Comparison of ENCODE assay signal across 12 cellular contexts in the genomic region with DNA sequence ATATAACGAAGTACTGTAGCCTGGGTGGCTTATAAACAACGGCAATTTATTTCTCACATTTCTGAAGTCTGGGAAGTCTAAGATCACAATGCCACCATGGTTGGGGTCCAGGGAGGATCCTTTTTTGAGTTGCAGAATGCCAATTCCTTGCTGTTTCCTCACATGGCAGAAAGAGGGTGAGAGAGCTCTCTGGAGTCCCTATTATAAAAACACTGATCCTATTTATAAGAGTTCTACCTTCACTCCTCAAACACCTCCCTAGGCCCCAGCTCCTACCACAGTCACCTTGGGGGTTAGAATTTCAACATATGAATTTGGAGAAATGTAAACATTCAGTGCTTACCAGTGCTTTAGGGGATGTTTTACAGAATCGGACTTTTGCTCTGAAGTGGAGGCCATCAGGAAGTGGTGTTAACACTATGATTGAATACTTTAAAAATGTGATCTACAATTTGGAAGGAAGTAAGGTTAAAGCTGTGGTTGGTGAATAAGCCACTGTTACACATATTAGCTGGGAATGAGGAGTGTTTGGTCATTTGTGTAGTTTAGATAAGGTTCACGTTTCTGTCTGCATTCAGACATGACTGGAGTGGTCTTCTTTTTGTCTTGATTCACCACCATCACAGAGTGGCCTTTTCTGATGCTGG.
DNase-seq lines count a peak whose midpoint lies in the region; TF ChIP-seq lines count a peak whose summit lies in the region.
"Had no signal": no experiment of that assay in that cellular context is flagged by ENCODE, and none has a peak within 500 bp of the region (broad histone marks: within the 10 kb centered on the region; RNA-seq: fewer than 3 reads in every experiment).

No MANE protein-coding gene starts in this region.

- peak overlapping the region; percentile 59 for H2AFZ ChIP-seq in ACC112 (ENCODE audit: low read length, unreplicated experiment)

- H3K4me3 ChIP-seq in ACC112 (ENCODE audit: low read depth, low read length) (0 out of 2 replicates have a peak overlapping the region, but pooled peaks have one; percentile 15), HFF-Myc (replicated peaks; ENCODE audit: low read depth, low read length) (no peak overlapping the region), astrocyte of the cerebellum (ENCODE audit: low read depth, low read length) (no peak overlapping the region), kidney epithelial cell (ENCODE audit: low read depth, low read length) (no peak overlapping the region)
- H3K4me3 ChIP-seq in effector memory CD4-positive, alpha-beta T cell (ENCODE audit: insufficient read depth, low read depth, low read length, poor library complexity, severe bottlenecking): no peak overlapping the region
- H3K4me3 ChIP-seq: psoas muscle had no signal

- H3K27me3 ChIP-seq in ACC112 (ENCODE audit: insufficient read depth, low read length) (peaks cover 5% of the 10 kb centered on the region; the same call in 1 of the 2 replicates), kidney epithelial cell (ENCODE audit: control insufficient read depth, insufficient read depth, low read length) (no peaks in the 10 kb centered on the region)
- no peaks in the 10 kb centered on the region for H3K27me3 ChIP-seq in effector memory CD4-positive, alpha-beta T cell (replicated peaks; ENCODE audit: control insufficient read depth, insufficient read depth, low read length, poor library complexity, severe bottlenecking)

- H3K36me3 ChIP-seq in ACC112 (ENCODE audit: insufficient read depth, low read length) (no peaks in the 10 kb centered on the region), kidney epithelial cell (ENCODE audit: control insufficient read depth, insufficient read depth, low read length) (no peaks in the 10 kb centered on the region)
- no peaks in the 10 kb centered on the region for H3K36me3 ChIP-seq in effector memory CD4-positive, alpha-beta T cell (ENCODE audit: control insufficient read depth, insufficient read depth, low read length)

- peaks cover 32% of the 10 kb centered on the region for H3K4me1 ChIP-seq in ACC112 (ENCODE audit: control insufficient read depth, insufficient read depth, low read length, unreplicated experiment)
- no peaks in the 10 kb centered on the region for H3K4me1 ChIP-seq in effector memory CD4-positive, alpha-beta T cell (ENCODE audit: control insufficient read depth, insufficient read depth, low read length, poor library complexity, severe bottlenecking)
- H3K4me1 ChIP-seq: psoas muscle had no signal

- H3K27ac ChIP-seq in ACC112 (ENCODE audit: low read depth, low read length): peak overlapping the region; percentile 67
- H3K27ac ChIP-seq in effector memory CD4-positive, alpha-beta T cell (ENCODE audit: insufficient read depth, low read length, poor library complexity, severe bottlenecking): no peak overlapping the region
- H3K27ac ChIP-seq: psoas muscle had no signal

- no peaks in the 10 kb centered on the region for H3K9me3 ChIP-seq in effector memory CD4-positive, alpha-beta T cell (ENCODE audit: control insufficient read depth, low read length)
- H3K9me3 ChIP-seq: psoas muscle had no signal

- H3K79me2 ChIP-seq in ACC112 (ENCODE audit: control insufficient read depth, insufficient read depth, low read length, unreplicated experiment): no peaks in the 10 kb centered on the region

- in situ Hi-C loops in astrocyte of the cerebellum (cut with HindIII; ENCODE audit: low sequenced_read_pairs): no loop called here

- DNase-seq in HFF-Myc (ENCODE audit: extremely low read depth, low read depth): peak; percentile 10
- peak; percentile 55 for DNase-seq in astrocyte of the cerebellum (ENCODE audit: low read depth)
- DNase-seq in kidney epithelial cell (ENCODE audit: low read depth): peak; percentile 74
- DNase-seq in NCI-H187 treated with DMSO at 0.1 percent for 48 hours (lab: John Stamatoyannopoulos, UW): no peak
- no peak for DNase-seq in effector memory CD4-positive, alpha-beta T cell
- no peak for DNase-seq in COLO668 (lab: John Stamatoyannopoulos, UW; ENCODE audit: unreplicated experiment)
- DNase-seq in amygdala (lab: John Stamatoyannopoulos, UW): no peak
- DNase-seq: activated CD4-positive, alpha-beta memory T cell treated with anti-CD3 and anti-CD28 coated beads for 36 hours; NCI-H187; psoas muscle; SHP77 treated with DMSO at 0.1 percent for 48 hours had no signal

- TF ChIP-seq CTCF in HFF-Myc (IDR thresholded peaks at IDR 0.05; ENCODE audit: low read depth, low read length, missing control alignments): no peak
- TF ChIP-seq CTCF in astrocyte of the cerebellum (IDR thresholded peaks at IDR 0.05; ENCODE audit: low read depth, low read length, missing control alignments): peak; percentile 3
- no peak for TF ChIP-seq CTCF in kidney epithelial cell (IDR thresholded peaks at IDR 0.05; ENCODE audit: insufficient read depth, low read length, poor library complexity, severe bottlenecking)

Comparison
In these comparisons a context has a peak if more than half of its experiments do, and no peak if none do; other contexts are left out.
1. DNase-seq: peak in HFF-Myc (single experiment), astrocyte of the cerebellum (single experiment) and kidney epithelial cell (single experiment); none in NCI-H187 treated with DMSO at 0.1 percent for 48 hours (single experiment), effector memory CD4-positive, alpha-beta T cell (0 of 3), COLO668 (single experiment) and amygdala (0 of 56).